ENCODE assay signal across 15 cellular contexts in genomic region chr2:8086796-8087479, GRCh38.
DNase-seq lines count a peak whose midpoint lies in the region; ATAC-seq and TF ChIP-seq lines count a peak whose summit lies in the region.
"Had no signal": no experiment of that assay in that cellular context is flagged by ENCODE, and none has a peak within 500 bp of the region (broad histone marks: within the 10 kb centered on the region; RNA-seq: fewer than 3 reads in every experiment).

No MANE protein-coding gene starts in this region.

- H3K4me2 ChIP-seq in SK-N-SH, result peak overlapping the region; percentile 42
- H3K4me2 ChIP-seq: PC-9 had no signal

- H3K27me3 ChIP-seq in SK-N-SH (ENCODE audit: insufficient read depth), result no peaks in the 10 kb centered on the region
- H3K27me3 ChIP-seq: uterus had no signal

- intact Hi-C loops in Right ventricle myocardium superior (cut with DNase I), result no loop called here

- H3K4me1 ChIP-seq in SK-N-SH (ENCODE audit: control insufficient read depth in 1 of 2, insufficient read depth in 2 of 2, low read depth in 1 of 2, low read length in 1 of 2), result peaks cover 0 to 7% of the 10 kb centered on the region in 2 experiments; a peak in 1 of 4 replicates
- H3K4me1 ChIP-seq: uterus had no signal

- 44% methylated on average over 4 of the region's 4 CpGs for WGBS in SK-N-SH (ENCODE audit: low lambda C conversion rate)

- no peaks in the 10 kb centered on the region for H3K36me3 ChIP-seq in SK-N-SH (replicated peaks in 1 of 2; ENCODE audit: control insufficient read depth in 1 of 2, insufficient read depth in 2 of 2, low read length in 1 of 2)
- H3K36me3 ChIP-seq: heart right ventricle, uterus had no signal

- H3K9ac ChIP-seq in SK-N-SH, result no peak overlapping the region

- no peak overlapping the region for H2AFZ ChIP-seq in SK-N-SH (ENCODE audit: low read depth)
- H2AFZ ChIP-seq: PC-9 had no signal

- no peaks in the 10 kb centered on the region for H3K9me3 ChIP-seq in SK-N-SH
- H3K9me3 ChIP-seq: heart right ventricle, uterus had no signal

- no peaks in the 10 kb centered on the region for H3K79me2 ChIP-seq in SK-N-SH (ENCODE audit: insufficient read depth)

- ATAC-seq in Right ventricle myocardium superior (ENCODE audit: poor library complexity) (no peak), GM21367 (IDR thresholded peaks at IDR 0.05; ENCODE audit: unreplicated experiment) (no peak)
- ATAC-seq: heart right ventricle had no signal

- no peaks in the 10 kb centered on the region for H3K9me2 ChIP-seq in SK-N-SH

- peak overlapping the region in 1 of 2 experiments; percentile 59; a peak in 2 of 4 replicates for H3K27ac ChIP-seq in SK-N-SH (ENCODE audit: low read depth in 2 of 2, low read length in 1 of 2)
- H3K27ac ChIP-seq: PC-9, uterus, VCaP had no signal

- POLR2A ChIA-PET in SK-N-SH (lab: Yijun Ruan, JAX), result no interaction called here

- TF ChIP-seq RAD21 in SK-N-SH (IDR thresholded peaks at IDR 0.05; ENCODE audit: low read length), result no peak

- no peak for TF ChIP-seq CTCF in SK-N-SH (IDR thresholded peaks at IDR 0.05)

- CTCF ChIA-PET in SK-N-SH (lab: Yijun Ruan, JAX), result interaction anchor here (0.7 to 1.6 kb wide), 2 partner anchors 13 to 35 kb away, joined by 4 read pairs; no protein-coding TSS in a partner anchor

- no peak overlapping the region for H3K4me3 ChIP-seq in SK-N-SH (ENCODE audit: low read depth in 2 of 2, low read length in 1 of 2)
- H3K4me3 ChIP-seq: heart right ventricle, PC-9, uterus had no signal

- H3F3A ChIP-seq in SK-N-SH (replicated peaks; ENCODE audit: insufficient read depth), result peaks cover 6% of the 10 kb centered on the region

- peak in 1 of 2 experiments; percentile 72; a peak in 1 of 4 replicates for TF ChIP-seq EP300 in SK-N-SH (IDR thresholded peaks at IDR 0.05; ENCODE audit: borderline replicate concordance in 1 of 2, low read depth in 1 of 2, low read length in 1 of 2)

- DNase-seq in GOT3 (lab: John Stamatoyannopoulos, UW), result peak; percentile 28
- DNase-seq in SK-N-SH, result no peak
- DNase-seq in fibroblast of gingiva (ENCODE audit: low read depth), result peak; percentile 82
- DNase-seq in smooth muscle cell of the brain vasculature (ENCODE audit: low read depth, low spot score), result peak; percentile 28
- no peak for DNase-seq in Right ventricle myocardium superior
- DNase-seq in HuH-7.5 (ENCODE audit: low spot score), result no peak
- DNase-seq: cerebellar nuclear complex, heart right ventricle, KBM-7, NCI-H2107, PC-9, retina, uterus had no signal

- H4K20me1 ChIP-seq in SK-N-SH (ENCODE audit: insufficient read depth), result no peaks in the 10 kb centered on the region

TF ChIP-seq in SK-N-SH, 30 proteins besides CTCF, POLR2A, EP300 and RAD21:
- TF ChIP-seq TEAD4 (IDR thresholded peaks at IDR 0.05; ENCODE audit: borderline replicate concordance, insufficient read depth) (0 out of 2 replicates have a peak, but pooled peaks have one; percentile 37), GATA2 (CRISPR knock-in tag; IDR thresholded peaks at IDR 0.05) (no peak), TCF12 (IDR thresholded peaks at IDR 0.05) (peak; percentile 81), PBX3 (IDR thresholded peaks at IDR 0.05) (peak; percentile 41; the same call in 1 of the 2 replicates), FOSL2 (IDR thresholded peaks at IDR 0.05; ENCODE audit: borderline replicate concordance, low read depth) (peak; percentile 97), SIN3A (IDR thresholded peaks at IDR 0.05; ENCODE audit: borderline replicate concordance, low read depth, low read length) (no peak), RFX5 (IDR thresholded peaks at IDR 0.05; ENCODE audit: low read length) (no peak), REST (IDR thresholded peaks at IDR 0.05; ENCODE audit: low read depth, low read length) (0 out of 2 replicates have a peak, but pooled peaks have one; percentile 49), MAX (IDR thresholded peaks at IDR 0.05; ENCODE audit: low read depth) (0 out of 2 replicates have a peak, but pooled peaks have one; percentile 44), MEF2A (IDR thresholded peaks at IDR 0.05; ENCODE audit: borderline replicate concordance, low read depth) (0 out of 2 replicates have a peak, but pooled peaks have one; percentile 10), NRF1 (IDR thresholded peaks at IDR 0.05; ENCODE audit: low read depth, low read length) (no peak), NFIC (IDR thresholded peaks at IDR 0.05; ENCODE audit: borderline replicate concordance) (peak; percentile 33; the same call in 1 of the 2 replicates), JUND (IDR thresholded peaks at IDR 0.05) (peak; percentile 85), IRF3 (IDR thresholded peaks at IDR 0.05; ENCODE audit: low read depth, low read length) (no peak), RXRA (IDR thresholded peaks at IDR 0.05; ENCODE audit: borderline replicate concordance, low read depth) (no peak), FOXJ3 (CRISPR knock-in tag; IDR thresholded peaks at IDR 0.05) (no peak), SMC3 (IDR thresholded peaks at IDR 0.05; ENCODE audit: low read depth, low read length) (no peak), POLR2AphosphoS5 (IDR thresholded peaks at IDR 0.05; ENCODE audit: low read depth, low read length) (peak; percentile 29; the same call in 1 of the 2 replicates), EZH2phosphoT487 (IDR thresholded peaks at IDR 0.05; ENCODE audit: borderline replicate concordance, low read depth) (no peak), CHD2 (IDR thresholded peaks at IDR 0.05; ENCODE audit: low read length, partially characterized antibody) (no peak)

Comparison
In these comparisons a context has a peak if more than half of its experiments do, and no peak if none do; other contexts are left out.
1. DNase-seq: peak in GOT3 (single experiment), fibroblast of gingiva (single experiment) and smooth muscle cell of the brain vasculature (single experiment); none in SK-N-SH (single experiment), Right ventricle myocardium superior (single experiment) and HuH-7.5 (single experiment).